ENCODE assay signal across 23 cellular contexts in genomic region chr4:47553329-47554125, GRCh38.
"Had no signal": no experiment of that assay in that cellular context is flagged by ENCODE, and none has a peak within 500 bp of the region (broad histone marks: within the 10 kb centered on the region; RNA-seq: fewer than 3 reads in every experiment).

No MANE protein-coding gene starts in this region.

- H3K4me3 ChIP-seq: coronary artery, left lung, right atrium auricular region, skin epidermis had no signal

- H3K27me3 Mint-ChIP-seq: activated CD4-positive, alpha-beta T cell treated with anti-CD3 and anti-CD28 coated beads, Interleukin-2, amount 10 ng/mL, durations not matched to agents 24 days and 14 days; activated naive CD8-positive, alpha-beta T cell; brain; central memory CD8-positive, alpha-beta T cell; memory B cell; naive thymus-derived CD8-positive, alpha-beta T cell; type B pancreatic cell had no signal

- H3K36me3 Mint-ChIP-seq: WTC11 had no signal

- H3K4me1 ChIP-seq: left lung, right atrium auricular region had no signal

- H3K9me3 ChIP-seq: left lung, neutrophil, right atrium auricular region had no signal

- H3K4me1 Mint-ChIP-seq: activated CD4-positive, alpha-beta T cell treated with anti-CD3 and anti-CD28 coated beads, Interleukin-2, amount 10 ng/mL, durations not matched to agents 24 days and 14 days; central memory CD8-positive, alpha-beta T cell; naive thymus-derived CD8-positive, alpha-beta T cell; WTC11 had no signal

- H3K27ac ChIP-seq: coronary artery, left lung, neutrophil, right atrium auricular region, skin epidermis had no signal

- FAIRE-seq: TTC549 had no signal

- ATAC-seq: left lung; naive thymus-derived CD8-positive, alpha-beta T cell; stimulated activated naive CD8-positive, alpha-beta T cell treated with anti-CD3 and anti-CD28 coated beads, Interleukin-15, Interleukin-2, amounts not matched to agents 100 U/mL and 50 U/mL, for 24 hours; WTC11 had no signal

- H3K27me3 ChIP-seq: left lung, neutrophil, right atrium auricular region had no signal

- DNase-seq: activated CD4-positive, alpha-beta T cell treated with anti-CD3 and anti-CD28 coated beads, Interleukin-2, amount 10 ng/mL, durations not matched to agents 24 days and 14 days; activated CD8-positive, alpha-beta memory T cell treated with anti-CD3 and anti-CD28 coated beads, Interleukin-2, amount 50 U/mL, for 48 hours; activated gamma-delta T cell treated with Interleukin-2 at 50 U/mL for 16 hours; amniotic stem cell; effector CD4-positive, alpha-beta T cell; islet precursor cell; left lung; naive thymus-derived CD8-positive, alpha-beta T cell; stimulated activated CD4-positive, alpha-beta T cell treated with anti-CD3 and anti-CD28 coated beads, Interleukin-4, amount 100 ng/mL, for 4 hours; stimulated activated CD8-positive, alpha-beta memory T cell treated with anti-CD3 and anti-CD28 coated beads, Interleukin-4, amount 100 ng/mL, for 48 hours; stimulated activated naive CD8-positive, alpha-beta T cell treated with anti-CD3 and anti-CD28 coated beads, Interleukin-15, Interleukin-2, amounts not matched to agents 100 U/mL and 50 U/mL, for 24 hours; T-helper 2 cell had no signal

- H3K4me3 Mint-ChIP-seq: activated CD4-positive, alpha-beta T cell treated with anti-CD3 and anti-CD28 coated beads, Interleukin-2, amount 10 ng/mL, durations not matched to agents 24 days and 14 days; activated naive CD8-positive, alpha-beta T cell; brain; central memory CD8-positive, alpha-beta T cell; memory B cell; naive thymus-derived CD8-positive, alpha-beta T cell; type B pancreatic cell; WTC11 had no signal

- H3K27ac Mint-ChIP-seq: activated CD4-positive, alpha-beta T cell treated with anti-CD3 and anti-CD28 coated beads, Interleukin-2, amount 10 ng/mL, durations not matched to agents 24 days and 14 days; activated naive CD8-positive, alpha-beta T cell; memory B cell; naive thymus-derived CD8-positive, alpha-beta T cell; type B pancreatic cell; WTC11 had no signal

- H3K9me3 Mint-ChIP-seq: activated CD4-positive, alpha-beta T cell treated with anti-CD3 and anti-CD28 coated beads, Interleukin-2, amount 10 ng/mL, durations not matched to agents 24 days and 14 days; brain; central memory CD8-positive, alpha-beta T cell; memory B cell; type B pancreatic cell had no signal
